22 cellular contexts compared by ENCODE assay signal in genomic region chr5:139630855-139631254, GRCh38.
"Had no signal": no experiment of that assay in that cellular context is flagged by ENCODE, and none has a peak within 500 bp of the region (broad histone marks: within the 10 kb centered on the region; RNA-seq: fewer than 3 reads in every experiment).

No MANE protein-coding gene starts in this region.

- ATAC-seq: gastroesophageal sphincter, left cardiac atrium, left ventricle myocardium superior, natural killer cell, right cardiac atrium had no signal

- H3K27ac ChIP-seq: ascending aorta, brain microvascular endothelial cell, coronary artery, gastroesophageal sphincter, neural progenitor cell, parathyroid adenoma, spleen, transverse colon had no signal

- H2AFZ ChIP-seq: hepatocyte, neural progenitor cell, parathyroid adenoma had no signal

- H3K27me3 Mint-ChIP-seq: activated naive CD8-positive, alpha-beta T cell treated with anti-CD3 and anti-CD28 coated beads, Interleukin-2, amount 10 ng/mL, durations not matched to agents 7 days and 5 days had no signal

- H3K9ac ChIP-seq: neural progenitor cell, parathyroid adenoma had no signal

- H3K4me1 ChIP-seq: neural progenitor cell had no signal

- H3K9me3 Mint-ChIP-seq: activated naive CD8-positive, alpha-beta T cell treated with anti-CD3 and anti-CD28 coated beads, Interleukin-2, amount 10 ng/mL, durations not matched to agents 7 days and 5 days; natural killer cell; neural progenitor cell had no signal

- H3K4me3 ChIP-seq: ascending aorta, coronary artery, dorsolateral prefrontal cortex, gastroesophageal sphincter, hepatocyte, neural progenitor cell, spleen, transverse colon had no signal

- H3K9me3 ChIP-seq: ascending aorta, gastroesophageal sphincter, spleen, transverse colon had no signal

- H3K4me2 ChIP-seq: hepatocyte, neural progenitor cell had no signal

- H3K27ac Mint-ChIP-seq: neural progenitor cell had no signal

- H3K27me3 ChIP-seq: ascending aorta, brain microvascular endothelial cell, dorsolateral prefrontal cortex, gastroesophageal sphincter, hepatocyte, neural progenitor cell, spleen, transverse colon had no signal

- DNase-seq: activated CD4-positive, alpha-beta T cell treated with anti-CD3 and anti-CD28 coated beads for 1 hour; activated CD8-positive, alpha-beta memory T cell treated with anti-CD3 and anti-CD28 coated beads, Interleukin-2, amount 50 U/mL, for 48 hours; activated effector memory CD4-positive, alpha-beta T cell treated with Interleukin-2 at 50 U/mL for 16 hours; activated naive CD4-positive, alpha-beta T cell treated with Interleukin-2 at 50 U/mL for 16 hours; activated naive CD8-positive, alpha-beta T cell treated with anti-CD3 and anti-CD28 coated beads, Interleukin-2, amount 10 ng/mL, durations not matched to agents 7 days and 5 days; brain microvascular endothelial cell; left cardiac atrium; left ventricle myocardium superior; midbrain; natural killer cell; occipital lobe; right cardiac atrium; spleen; stimulated activated naive CD4-positive, alpha-beta T cell treated with Interleukin-2 at 50 U/mL for 16 hours; transverse colon had no signal

- H3K4me3 Mint-ChIP-seq: activated naive CD8-positive, alpha-beta T cell treated with anti-CD3 and anti-CD28 coated beads, Interleukin-2, amount 10 ng/mL, durations not matched to agents 7 days and 5 days; natural killer cell; neural progenitor cell had no signal
